Comparison of ENCODE assay signal across 24 cellular contexts in genomic region chr5:34516686-34517085, GRCh38.
"Had no signal": no experiment of that assay in that cellular context is flagged by ENCODE, and none has a peak within 500 bp of the region (broad histone marks: within the 10 kb centered on the region; RNA-seq: fewer than 3 reads in every experiment).

No MANE protein-coding gene starts in this region.

- H3K27ac ChIP-seq: breast epithelium, hepatocyte, pancreas, skin epidermis had no signal

- H3K4me2 ChIP-seq: hepatocyte had no signal

- H3K4me3 Mint-ChIP-seq: activated CD4-positive, alpha-beta T cell treated with anti-CD3 and anti-CD28 coated beads, Interleukin-2, amount 10 ng/mL, durations not matched to agents 24 days and 14 days; activated CD8-positive, alpha-beta T cell treated with anti-CD3 and anti-CD28 coated beads, Interleukin-2, amount 10 ng/mL, durations not matched to agents 7 days and 5 days; activated naive CD8-positive, alpha-beta T cell; activated T-cell treated with anti-CD3 and anti-CD28 coated beads, Interleukin-2, amount 50 U/mL, for 72 hours; dendritic cell treated with granulocyte-macrophage colony-stimulating factor and Interleukin-4, amounts not matched to agents 40 ng/mL and 50 ng/mL, for 4 days; effector memory CD8-positive, alpha-beta T cell; naive B cell; type B pancreatic cell had no signal

- H3K4me1 ChIP-seq: breast epithelium had no signal

- H3K36me3 Mint-ChIP-seq: activated naive CD8-positive, alpha-beta T cell; naive B cell; type B pancreatic cell had no signal

- DNase-seq: activated CD4-positive, alpha-beta T cell treated with anti-CD3 and anti-CD28 coated beads, Interleukin-2, amount 10 ng/mL, durations not matched to agents 24 days and 14 days; activated CD4-positive, CD25-positive, alpha-beta regulatory T cell; activated CD8-positive, alpha-beta memory T cell treated with anti-CD3 and anti-CD28 coated beads, Interleukin-2, amount 50 U/mL, for 48 hours; activated CD8-positive, alpha-beta T cell treated with anti-CD3 and anti-CD28 coated beads, Interleukin-2, amount 10 ng/mL, durations not matched to agents 7 days and 5 days; activated gamma-delta T cell; activated T-cell treated with anti-CD3 and anti-CD28 coated beads, Interleukin-2, amount 50 U/mL, for 72 hours; cerebellar nuclear complex; effector memory CD8-positive, alpha-beta T cell; erythroblast; islet precursor cell; naive B cell; pancreas; stimulated activated CD4-positive, alpha-beta T cell treated with anti-CD3 and anti-CD28 coated beads, Interleukin-15, amount 100 ng/mL, for 24 hours; stimulated activated CD4-positive, alpha-beta T cell treated with anti-CD3 and anti-CD28 coated beads, Interleukin-4, amount 100 ng/mL, for 1 hour; stimulated activated naive CD4-positive, alpha-beta T cell treated with Interleukin-2 at 50 U/mL for 16 hours; substantia nigra; SW 1271 had no signal

- H3K9me3 Mint-ChIP-seq: activated CD4-positive, alpha-beta T cell treated with anti-CD3 and anti-CD28 coated beads, Interleukin-2, amount 10 ng/mL, durations not matched to agents 24 days and 14 days; activated T-cell treated with anti-CD3 and anti-CD28 coated beads, Interleukin-2, amount 50 U/mL, for 72 hours; dendritic cell treated with granulocyte-macrophage colony-stimulating factor and Interleukin-4, amounts not matched to agents 40 ng/mL and 50 ng/mL, for 4 days; effector memory CD8-positive, alpha-beta T cell; naive B cell; type B pancreatic cell had no signal

- H3K27me3 ChIP-seq: breast epithelium, hepatocyte, pancreas had no signal

- H3K9me3 ChIP-seq: breast epithelium, pancreas had no signal

- H3K79me2 ChIP-seq: hepatocyte had no signal

- H3K27ac Mint-ChIP-seq: activated CD4-positive, alpha-beta T cell treated with anti-CD3 and anti-CD28 coated beads, Interleukin-2, amount 10 ng/mL, durations not matched to agents 24 days and 14 days; activated CD8-positive, alpha-beta T cell treated with anti-CD3 and anti-CD28 coated beads, Interleukin-2, amount 10 ng/mL, durations not matched to agents 7 days and 5 days; activated naive CD8-positive, alpha-beta T cell; activated T-cell treated with anti-CD3 and anti-CD28 coated beads, Interleukin-2, amount 50 U/mL, for 72 hours; dendritic cell treated with granulocyte-macrophage colony-stimulating factor and Interleukin-4, amounts not matched to agents 40 ng/mL and 50 ng/mL, for 4 days; effector memory CD8-positive, alpha-beta T cell; naive B cell; type B pancreatic cell had no signal

- H3K27me3 Mint-ChIP-seq: type B pancreatic cell had no signal

- H3K36me3 ChIP-seq: breast epithelium, pancreas had no signal

- H3K4me3 ChIP-seq: breast epithelium, hepatocyte, lung, pancreas, skin epidermis had no signal

- H2AFZ ChIP-seq: hepatocyte had no signal

- ATAC-seq: activated CD8-positive, alpha-beta T cell treated with anti-CD3 and anti-CD28 coated beads, Interleukin-2, amount 10 ng/mL, durations not matched to agents 7 days and 5 days; effector memory CD8-positive, alpha-beta T cell; pancreas had no signal

- H3K4me1 Mint-ChIP-seq: activated CD4-positive, alpha-beta T cell treated with anti-CD3 and anti-CD28 coated beads, Interleukin-2, amount 10 ng/mL, durations not matched to agents 24 days and 14 days; naive B cell had no signal
